ENCODE assay signal across 8 cellular contexts in genomic region chr2:62198237-62198633, GRCh38. TPM values are rescaled to one million over a fixed set of nuclear protein-coding genes. Genes with fewer than 3 reads are reported as not detected.
DNase-seq lines count a peak whose midpoint lies in the region; ATAC-seq and TF ChIP-seq lines count a peak whose summit lies in the region.

No MANE protein-coding gene starts in this region.

- no peak overlapping the region for H2BK5ac ChIP-seq in trophoblast cell (ENCODE audit: low read depth, low read length, poor library complexity)

- peaks cover 4% of the 10 kb centered on the region; the same call in 1 of the 2 replicates for H4K20me1 ChIP-seq in OCI-LY1 (ENCODE audit: insufficient read depth, low read length)

- H3K23ac ChIP-seq in trophoblast cell (ENCODE audit: low read length), result peak overlapping the region; percentile 14

- no CpG with 5 or more reads among the region's 1 CpG for WGBS in trophoblast cell (ENCODE audit: extremely low coverage, insufficient coverage, insufficient read length)

- H3K4me1 ChIP-seq in OCI-LY1 (ENCODE audit: insufficient read depth, low read length, severe bottlenecking) (peaks cover 72% of the 10 kb centered on the region), trophoblast cell (ENCODE audit: control insufficient read depth in 1 of 2, insufficient read depth in 2 of 2, low read length in 2 of 2) (peaks cover 14 to 18% of the 10 kb centered on the region in 2 experiments)

- peaks cover 29% of the 10 kb centered on the region for H3K36me3 Mint-ChIP-seq in effector memory CD8-positive, alpha-beta T cell (ENCODE audit: insufficient read depth)

- H3K79me1 ChIP-seq in trophoblast cell (ENCODE audit: low read length), result peaks cover 15% of the 10 kb centered on the region

- H3K9ac ChIP-seq in OCI-LY1 (ENCODE audit: low read length) (peak overlapping the region; percentile 99), trophoblast cell (ENCODE audit: low read length) (no peak overlapping the region)

- peak overlapping the region; percentile 74 for H3K4ac ChIP-seq in trophoblast cell (ENCODE audit: low read depth, low read length)

- H3K27me3 Mint-ChIP-seq in effector memory CD8-positive, alpha-beta T cell, result no peaks in the 10 kb centered on the region

- no peak for ATAC-seq in effector memory CD8-positive, alpha-beta T cell (replicated peaks)
- ATAC-seq in GM18858 (IDR thresholded peaks at IDR 0.05; ENCODE audit: unreplicated experiment), result no peak
- no peak for ATAC-seq in HG02763 (IDR thresholded peaks at IDR 0.05; ENCODE audit: unreplicated experiment)

- TF ChIP-seq CTCF in OCI-LY1 (IDR thresholded peaks at IDR 0.05; ENCODE audit: low read length), result no peak

- H3K79me2 ChIP-seq in OCI-LY1 (ENCODE audit: insufficient read depth, low read length), result peaks cover 70% of the 10 kb centered on the region
- H3K79me2 ChIP-seq in trophoblast cell (ENCODE audit: control insufficient read depth, insufficient read depth, low read length, poor library complexity), result peaks cover 34% of the 10 kb centered on the region

- no peak overlapping the region for H2AFZ ChIP-seq in OCI-LY1 (ENCODE audit: low read length)
- H2AFZ ChIP-seq in trophoblast cell (ENCODE audit: insufficient read depth, low read length, poor library complexity), result no peak overlapping the region

- H3K27me3 ChIP-seq in OCI-LY1 (ENCODE audit: insufficient read depth, low read length), result no peaks in the 10 kb centered on the region
- no peaks in the 10 kb centered on the region for H3K27me3 ChIP-seq in trophoblast cell (ENCODE audit: insufficient read depth, low read length)

- H3K27ac ChIP-seq in OCI-LY1 (ENCODE audit: low read depth, low read length, poor library complexity, severe bottlenecking) (peak overlapping the region; percentile 73), trophoblast cell (ENCODE audit: low read depth, low read length) (no peak overlapping the region)

- no peak for DNase-seq in effector memory CD8-positive, alpha-beta T cell
- peak in 1 of 2 donors; percentile 8 for DNase-seq in trophoblast cell
- DNase-seq in activated CD4-positive, alpha-beta T cell treated with anti-CD3 and anti-CD28 coated beads for 48 hours, result no peak
- DNase-seq in NCI-H1930 (lab: John Stamatoyannopoulos, UW), result no peak

- H3K9me3 ChIP-seq in OCI-LY1 (ENCODE audit: low read length) (no peaks in the 10 kb centered on the region), trophoblast cell (ENCODE audit: insufficient read depth, low read depth, low read length) (no peaks in the 10 kb centered on the region)

- H3K36me3 ChIP-seq in OCI-LY1 (ENCODE audit: insufficient read depth, low read length) (peaks cover 16% of the 10 kb centered on the region; the same call in 1 of the 2 replicates), trophoblast cell (ENCODE audit: control insufficient read depth in 1 of 2, insufficient read depth in 2 of 2, low read length in 2 of 2) (no peaks in the 10 kb centered on the region)

- no peaks in the 10 kb centered on the region for H3K9me3 Mint-ChIP-seq in effector memory CD8-positive, alpha-beta T cell

- H4K8ac ChIP-seq in trophoblast cell (ENCODE audit: low read depth, low read length), result no peak overlapping the region

- no peak overlapping the region for H2BK120ac ChIP-seq in trophoblast cell (ENCODE audit: insufficient read depth, low read length, poor library complexity)

- H4K91ac ChIP-seq in trophoblast cell (ENCODE audit: low read depth, low read length), result no peak overlapping the region

- H2AK5ac ChIP-seq in trophoblast cell (ENCODE audit: low read length), result no peak overlapping the region

- H3K14ac ChIP-seq in trophoblast cell (ENCODE audit: low read length), result no peak overlapping the region

- peak overlapping the region; percentile 46 to 94 for H3K27ac Mint-ChIP-seq in effector memory CD8-positive, alpha-beta T cell

- H3K9me2 ChIP-seq in OCI-LY1 (ENCODE audit: low read depth, low read length), result no peaks in the 10 kb centered on the region

- H3K4me3 ChIP-seq in GM08714 (ENCODE audit: low read length), result peak overlapping the region; percentile 100
- H3K4me3 ChIP-seq in OCI-LY1 (ENCODE audit: low read depth, low read length, poor library complexity, severe bottlenecking), result peak overlapping the region; percentile 99
- H3K4me3 ChIP-seq in trophoblast cell (ENCODE audit: low read depth, low read length), result no peak overlapping the region

- H3K4me1 Mint-ChIP-seq in effector memory CD8-positive, alpha-beta T cell (ENCODE audit: low read depth in 2 of 2), result peaks cover 49 to 57% of the 10 kb centered on the region in 2 donors

- H3F3A ChIP-seq in OCI-LY1 (ENCODE audit: insufficient read depth, low read length), result no peaks in the 10 kb centered on the region

- H3K18ac ChIP-seq in trophoblast cell (ENCODE audit: low read length), result no peak overlapping the region

- H2BK12ac ChIP-seq in trophoblast cell (ENCODE audit: low read length), result no peak overlapping the region

- peak overlapping the region; percentile 94 to 96 for H3K4me3 Mint-ChIP-seq in effector memory CD8-positive, alpha-beta T cell

- no peak overlapping the region for H4K12ac ChIP-seq in trophoblast cell (ENCODE audit: low read depth, low read length)

- peak overlapping the region; percentile 92 for H3K4me2 ChIP-seq in OCI-LY1 (ENCODE audit: low read length)
- peak overlapping the region; percentile 66 for H3K4me2 ChIP-seq in trophoblast cell (ENCODE audit: low read length)

RNA-seq across cellular contexts. Expression of gene B3GNT2, which starts 2.3 kb away (rescaled TPM):
- 24.8 and 26.0 TPM in 2 replicates for polyA plus RNA-seq in trophoblast cell (2013)
